Comparison of ENCODE assay signal across 15 cellular contexts in genomic region chr2:161900241-161900640, GRCh38.
DNase-seq lines count a peak whose midpoint lies in the region; ATAC-seq and TF ChIP-seq lines count a peak whose summit lies in the region.
"Had no signal": no experiment of that assay in that cellular context is flagged by ENCODE, and none has a peak within 500 bp of the region (broad histone marks: within the 10 kb centered on the region; RNA-seq: fewer than 3 reads in every experiment).

No MANE protein-coding gene starts in this region.

- no peaks in the 10 kb centered on the region for H3K27me3 Mint-ChIP-seq in CD8-positive, alpha-beta T cell (ENCODE audit: low read depth)
- peaks cover 0 to 6% of the 10 kb centered on the region in 2 donors for H3K27me3 Mint-ChIP-seq in effector memory CD8-positive, alpha-beta T cell
- H3K27me3 Mint-ChIP-seq in natural killer cell treated with Interleukin-12 subunit alpha and Interleukin-12 subunit beta and Interleukin-15 and Interleukin-18, amount 100 ng/mL, for 72 hours, result no peaks in the 10 kb centered on the region

- CTCF ChIA-PET in CD8-positive, alpha-beta T cell (lab: Charles Lee), result no interaction called here

- peak overlapping the region; percentile 15 for H3K27ac Mint-ChIP-seq in CD8-positive, alpha-beta T cell
- peak overlapping the region in 1 of 2 donors; percentile 0 for H3K27ac Mint-ChIP-seq in effector memory CD8-positive, alpha-beta T cell
- H3K27ac Mint-ChIP-seq in natural killer cell treated with Interleukin-12 subunit alpha and Interleukin-12 subunit beta and Interleukin-15 and Interleukin-18, amount 100 ng/mL, for 72 hours, result peak overlapping the region; percentile 83 to 88
- H3K27ac Mint-ChIP-seq: CD4-positive, alpha-beta T cell; H9 had no signal

- no peaks in the 10 kb centered on the region for H3K9me3 ChIP-seq in CD8-positive, alpha-beta T cell (ENCODE audit: low read length)
- no peaks in the 10 kb centered on the region for H3K9me3 ChIP-seq in DND-41 (ENCODE audit: insufficient read depth, low read length, severe bottlenecking)
- H3K9me3 ChIP-seq: BE2C had no signal

- H3K4me3 ChIP-seq in CD8-positive, alpha-beta T cell (ENCODE audit: low read depth, low read length), result no peak overlapping the region
- H3K4me3 ChIP-seq in DND-41 (ENCODE audit: low read depth in 1 of 2, low read length in 2 of 2), result no peak overlapping the region
- H3K4me3 ChIP-seq: GM12878 had no signal

- H3K79me2 ChIP-seq in DND-41 (ENCODE audit: insufficient read depth, low read length), result no peaks in the 10 kb centered on the region

- no peak for TF ChIP-seq CTCF in CD8-positive, alpha-beta T cell (IDR thresholded peaks at IDR 0.05)
- no peak for TF ChIP-seq CTCF in DND-41 (IDR thresholded peaks at IDR 0.05; ENCODE audit: borderline replicate concordance, extremely low read depth, low read length, poor library complexity, severe bottlenecking)

- intact Hi-C loops in CD8-positive, alpha-beta T cell (cut with DNase I, micrococcal nuclease), result no loop called here

- H3K9ac ChIP-seq in DND-41 (ENCODE audit: low read depth, low read length), result no peak overlapping the region

- peak overlapping the region; percentile 67 for H3K4me3 Mint-ChIP-seq in CD8-positive, alpha-beta T cell
- peak overlapping the region in 1 of 2 donors; percentile 51 for H3K4me3 Mint-ChIP-seq in effector memory CD8-positive, alpha-beta T cell
- H3K4me3 Mint-ChIP-seq in natural killer cell treated with Interleukin-12 subunit alpha and Interleukin-12 subunit beta and Interleukin-15 and Interleukin-18, amount 100 ng/mL, for 72 hours, result peak overlapping the region; percentile 73
- H3K4me3 Mint-ChIP-seq: CD4-positive, alpha-beta T cell; H9 had no signal

- peak; percentile 44 for ATAC-seq in CD8-positive, alpha-beta T cell
- peak; percentile 50; the same call in 1 of the 3 replicates for ATAC-seq in DND-41 (ENCODE audit: insufficient read depth, low read depth)
- ATAC-seq in effector memory CD8-positive, alpha-beta T cell (replicated peaks), result peak; percentile 77
- peak; percentile 79 to 81 for ATAC-seq in natural killer cell treated with Interleukin-12 subunit alpha and Interleukin-12 subunit beta and Interleukin-15 and Interleukin-18, amount 100 ng/mL, for 72 hours
- ATAC-seq: GM12878 had no signal

- DNase-seq in CD8-positive, alpha-beta T cell, result no peak
- DNase-seq in DND-41 (no peak), SW 1271 (lab: John Stamatoyannopoulos, UW) (no peak)
- DNase-seq in effector memory CD8-positive, alpha-beta T cell, result no peak
- no peak for DNase-seq in natural killer cell treated with Interleukin-12 subunit alpha and Interleukin-12 subunit beta and Interleukin-15 and Interleukin-18, amount 100 ng/mL, for 72 hours (ENCODE audit: low spot score)
- no peak for DNase-seq in activated CD4-positive, alpha-beta T cell treated with anti-CD3 and anti-CD28 coated beads, Interleukin-2, amount 50 U/mL, for 48 hours
- DNase-seq in central memory CD4-positive, alpha-beta T cell, result no peak
- DNase-seq: BE2C; C1 segment of cervical spinal cord; Calu3; CD4-positive, alpha-beta T cell; DMS79 treated with DMSO at 0.1 percent for 48 hours; EL; H9 had no signal

- H3K4me2 ChIP-seq in DND-41 (ENCODE audit: insufficient read depth, low read length), result no peak overlapping the region

- H3K4me1 ChIP-seq in CD8-positive, alpha-beta T cell (ENCODE audit: insufficient read depth, low read length), result no peaks in the 10 kb centered on the region
- H3K4me1 ChIP-seq in DND-41 (ENCODE audit: insufficient read depth, low read length), result peaks cover 15% of the 10 kb centered on the region
- H3K4me1 ChIP-seq: BE2C had no signal

- H3K9me3 Mint-ChIP-seq in CD8-positive, alpha-beta T cell, result no peaks in the 10 kb centered on the region
- no peaks in the 10 kb centered on the region for H3K9me3 Mint-ChIP-seq in effector memory CD8-positive, alpha-beta T cell
- no peaks in the 10 kb centered on the region for H3K9me3 Mint-ChIP-seq in natural killer cell treated with Interleukin-12 subunit alpha and Interleukin-12 subunit beta and Interleukin-15 and Interleukin-18, amount 100 ng/mL, for 72 hours
- H3K9me3 Mint-ChIP-seq: CD4-positive, alpha-beta T cell had no signal

- no peaks in the 10 kb centered on the region for H3K36me3 Mint-ChIP-seq in CD8-positive, alpha-beta T cell
- H3K36me3 Mint-ChIP-seq in effector memory CD8-positive, alpha-beta T cell (ENCODE audit: insufficient read depth), result peaks cover 3% of the 10 kb centered on the region
- peaks cover 11% of the 10 kb centered on the region for H3K36me3 Mint-ChIP-seq in natural killer cell treated with Interleukin-12 subunit alpha and Interleukin-12 subunit beta and Interleukin-15 and Interleukin-18, amount 100 ng/mL, for 72 hours

- no peak overlapping the region for H3K27ac ChIP-seq in CD8-positive, alpha-beta T cell (ENCODE audit: low read depth, low read length)
- no peak overlapping the region for H3K27ac ChIP-seq in DND-41 (ENCODE audit: low read length)

- POLR2A ChIA-PET in CD8-positive, alpha-beta T cell (lab: Charles Lee), result interaction anchor here (0.6 to 1.6 kb wide), 2 partner anchors 56 to 73 kb away, joined by 3 to 4 read pairs; no protein-coding TSS in a partner anchor

- no peaks in the 10 kb centered on the region for H4K20me1 ChIP-seq in DND-41 (ENCODE audit: insufficient read depth, low read length)

- no peak overlapping the region for H2AFZ ChIP-seq in DND-41 (ENCODE audit: low read depth, low read length)

- H3K4me1 Mint-ChIP-seq in CD8-positive, alpha-beta T cell (ENCODE audit: low read depth), result peaks cover 3% of the 10 kb centered on the region
- peaks cover 4 to 12% of the 10 kb centered on the region in 2 donors for H3K4me1 Mint-ChIP-seq in effector memory CD8-positive, alpha-beta T cell (ENCODE audit: low read depth in 2 of 2)
- peaks cover 43 to 49% of the 10 kb centered on the region in 2 donors for H3K4me1 Mint-ChIP-seq in natural killer cell treated with Interleukin-12 subunit alpha and Interleukin-12 subunit beta and Interleukin-15 and Interleukin-18, amount 100 ng/mL, for 72 hours (ENCODE audit: low read depth in 2 of 2)

- H3K36me3 ChIP-seq in CD8-positive, alpha-beta T cell (ENCODE audit: insufficient read depth, low read length), result no peaks in the 10 kb centered on the region
- H3K36me3 ChIP-seq in DND-41 (ENCODE audit: insufficient read depth, low read length), result no peaks in the 10 kb centered on the region
- H3K36me3 ChIP-seq: BE2C had no signal

- H3K27me3 ChIP-seq in CD8-positive, alpha-beta T cell (ENCODE audit: insufficient read depth, low read length), result no peaks in the 10 kb centered on the region
- no peaks in the 10 kb centered on the region for H3K27me3 ChIP-seq in DND-41 (ENCODE audit: insufficient read depth, low read length, poor library complexity)
- H3K27me3 ChIP-seq: BE2C had no signal
